In the genomic region with DNA sequence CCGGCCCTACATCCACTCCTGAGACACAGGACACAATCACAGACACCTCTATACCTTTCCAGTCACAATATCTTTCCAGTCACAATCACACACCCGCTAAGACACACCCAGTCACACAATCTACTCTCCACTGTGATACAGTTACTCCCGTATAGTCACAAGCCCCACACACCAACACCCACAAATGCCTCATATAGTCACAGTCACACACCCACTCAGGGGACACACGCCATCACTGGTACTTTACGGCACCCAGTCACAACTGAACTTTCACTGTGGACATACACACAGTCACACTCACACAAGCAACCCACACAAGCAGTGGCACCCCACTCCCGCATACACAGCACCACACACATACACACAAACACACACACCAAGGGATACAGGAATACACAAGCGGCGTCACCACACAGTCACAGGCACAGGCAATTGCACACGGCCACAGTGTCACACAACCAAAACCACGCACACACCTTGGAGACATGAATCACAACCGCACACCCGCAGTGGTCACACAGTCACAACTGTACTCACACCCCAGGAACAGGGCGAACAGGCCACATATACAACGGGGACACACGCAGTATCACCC, we compare ENCODE assay signal across 9 cellular contexts. TPM values are rescaled to one million over a fixed set of nuclear protein-coding genes. Genes with fewer than 3 reads are reported as not detected.
DNase-seq lines count a peak whose midpoint lies in the region; ATAC-seq and TF ChIP-seq lines count a peak whose summit lies in the region.
"Had no signal": no experiment of that assay in that cellular context is flagged by ENCODE, and none has a peak within 500 bp of the region (broad histone marks: within the 10 kb centered on the region; RNA-seq: fewer than 3 reads in every experiment).

No MANE protein-coding gene starts in this region.

- no peak for DNase-seq in SKM-1 treated with dmso at 0.1 percent for 144 hours (lab: John Stamatoyannopoulos, UW; ENCODE audit: unreplicated experiment)
- no peak for DNase-seq in nephron progenitor cell

- H2AFZ ChIP-seq in KMS-11 (ENCODE audit: low read depth) (peak overlapping the region; percentile 75), neuron (ENCODE audit: low read depth, low read length) (peak overlapping the region; percentile 79)

- H3K79me2 ChIP-seq in DOHH2 (ENCODE audit: control insufficient read depth, low read length) (peaks cover 52% of the 10 kb centered on the region), KMS-11 (ENCODE audit: insufficient read depth, low read depth) (peaks cover 40% of the 10 kb centered on the region)

- peaks cover 22% of the 10 kb centered on the region for H3K36me3 ChIP-seq in DOHH2 (ENCODE audit: control insufficient read depth, low read length)
- 0 out of 2 replicates have a peak, but pooled peaks cover 7% of the 10 kb centered on the region for H3K36me3 ChIP-seq in KMS-11 (ENCODE audit: insufficient read depth)
- no peaks in the 10 kb centered on the region for H3K36me3 ChIP-seq in ectodermal cell (ENCODE audit: control insufficient read depth, insufficient read depth, low read length)
- H3K36me3 ChIP-seq in neuron (ENCODE audit: insufficient read depth, low read length): peaks cover 13% of the 10 kb centered on the region

- H3K4me1 ChIP-seq in DOHH2 (ENCODE audit: control insufficient read depth, low read length): peaks cover 22% of the 10 kb centered on the region
- no peaks in the 10 kb centered on the region for H3K4me1 ChIP-seq in KMS-11 (ENCODE audit: low read depth, poor library complexity, severe bottlenecking)
- peaks cover 5% of the 10 kb centered on the region for H3K4me1 ChIP-seq in ectodermal cell (ENCODE audit: control insufficient read depth, insufficient read depth, low read length)
- peaks cover 5% of the 10 kb centered on the region for H3K4me1 ChIP-seq in neuron (ENCODE audit: insufficient read depth, low read length)

- no peak for TF ChIP-seq CTCF in DOHH2 (IDR thresholded peaks at IDR 0.05; ENCODE audit: low read depth, low read length, poor library complexity, severe bottlenecking)
- no peak for TF ChIP-seq CTCF in KMS-11 (conservative IDR thresholded peaks at IDR 0.05; ENCODE audit: low read depth, low read length)
- no peak for TF ChIP-seq CTCF in nephron progenitor cell (IDR thresholded peaks at IDR 0.05)

- ATAC-seq in HG03108 (IDR thresholded peaks at IDR 0.05; ENCODE audit: unreplicated experiment) (no peak), HG02642 (IDR thresholded peaks at IDR 0.05; ENCODE audit: poor library complexity, unreplicated experiment) (no peak)

- no peaks in the 10 kb centered on the region for H3K27me3 ChIP-seq in DOHH2 (ENCODE audit: control insufficient read depth, low read length)
- H3K27me3 ChIP-seq in KMS-11 (ENCODE audit: insufficient read depth, low read depth): no peaks in the 10 kb centered on the region
- H3K27me3 ChIP-seq in ectodermal cell (ENCODE audit: control insufficient read depth, insufficient read depth, low read length, poor library complexity, severe bottlenecking): no peaks in the 10 kb centered on the region
- H3K27me3 ChIP-seq in neuron (ENCODE audit: insufficient read depth, low read length): no peaks in the 10 kb centered on the region

- H3K27ac ChIP-seq in DOHH2 (ENCODE audit: low read depth, low read length) (peak overlapping the region; percentile 29), KMS-11 (peak overlapping the region; percentile 80), ectodermal cell (ENCODE audit: insufficient read depth, low read depth, low read length, poor library complexity, severe bottlenecking) (peak overlapping the region; percentile 6)

- H3K9me3 Mint-ChIP-seq in nephron progenitor cell: peaks cover 28% of the 10 kb centered on the region

- H3K27me3 Mint-ChIP-seq in nephron progenitor cell (ENCODE audit: low read depth, poor library complexity): peaks cover 4% of the 10 kb centered on the region

- H3K4me3 Mint-ChIP-seq in nephron progenitor cell: no peak overlapping the region

- 44 to 45% methylated on average over 15 of the region's 15 CpGs for WGBS in ectodermal cell, 2 experiments

- peaks cover 12% of the 10 kb centered on the region for H3K4me1 Mint-ChIP-seq in nephron progenitor cell

- H3K9ac ChIP-seq in KMS-11: peak overlapping the region; percentile 89; the same call in 1 of the 2 replicates

- H3K4me2 ChIP-seq in DOHH2 (ENCODE audit: low read length): peak overlapping the region; percentile 100
- H3K4me2 ChIP-seq in KMS-11: peak overlapping the region; percentile 98

- no peak overlapping the region for H3K27ac Mint-ChIP-seq in nephron progenitor cell
- H3K27ac Mint-ChIP-seq: T-helper 1 cell treated with Interleukin-12 subunit alpha and Interleukin-12 subunit beta and Interleukin-4 antibody, amounts not matched to agents 30 μg/mL and 1 μg/mL, for 36 hours had no signal

- H4K20me1 ChIP-seq in DOHH2 (ENCODE audit: control insufficient read depth, insufficient read depth, low read depth, low read length) (peaks cover 6% of the 10 kb centered on the region; the same call in 1 of the 2 replicates), KMS-11 (ENCODE audit: insufficient read depth) (no peaks in the 10 kb centered on the region)

- H3K9me3 ChIP-seq in DOHH2 (ENCODE audit: control insufficient read depth, insufficient read depth, low read length): no peaks in the 10 kb centered on the region
- H3K9me3 ChIP-seq in ectodermal cell (ENCODE audit: control insufficient read depth, low read length): no peaks in the 10 kb centered on the region
- H3K9me3 ChIP-seq in neuron (ENCODE audit: low read length): peaks cover 7% of the 10 kb centered on the region

- no peaks in the 10 kb centered on the region for H3F3A ChIP-seq in DOHH2 (ENCODE audit: control insufficient read depth, insufficient read depth)

- H3K4me3 ChIP-seq in DOHH2 (ENCODE audit: low read length) (peak overlapping the region; percentile 98), KMS-11 (IDR thresholded peaks at IDR 0.05; ENCODE audit: insufficient read depth, low read depth, low read length) (no peak overlapping the region), ectodermal cell (ENCODE audit: insufficient read depth, low read depth, low read length) (peak overlapping the region; percentile 95), neuron (ENCODE audit: low read length) (peak overlapping the region; percentile 91)

- peaks cover 44% of the 10 kb centered on the region for H3K36me3 Mint-ChIP-seq in nephron progenitor cell (ENCODE audit: low read depth)

- H3K9me2 ChIP-seq in DOHH2 (replicated peaks; ENCODE audit: control insufficient read depth, low read length): no peaks in the 10 kb centered on the region

RNA-seq across cellular contexts. Expression of a gene that starts 0.6 kb away (rescaled TPM):
- 5.1 TPM for polyA plus RNA-seq in ectodermal cell (2013, experiment 1 of 4)
- polyA plus RNA-seq in ectodermal cell (2013, experiment 2 of 4): 3.4 TPM
- 3.2 TPM for polyA plus RNA-seq in ectodermal cell (2013, experiment 3 of 4)
- polyA plus RNA-seq in ectodermal cell (2013, experiment 4 of 4): 3.8 TPM

RNA-seq across cellular contexts. Expression of a gene that starts 1.0 kb away (rescaled TPM):
- polyA plus RNA-seq in ectodermal cell (2013, experiment 1 of 4): 140 TPM
- 132 TPM for polyA plus RNA-seq in ectodermal cell (2013, experiment 2 of 4)
- polyA plus RNA-seq in ectodermal cell (2013, experiment 3 of 4): 110 TPM
- 118 TPM for polyA plus RNA-seq in ectodermal cell (2013, experiment 4 of 4)

Comparison
In these comparisons a context has a peak if more than half of its experiments do, and no peak if none do; other contexts are left out.
1. H3K27ac ChIP-seq: peak in every context shown above with its lines; median percentile 80 in KMS-11; 29 in DOHH2; 6 in ectodermal cell.